1 cellular context compared by ENCODE assay signal in genomic region chr7:100673302-100673941, GRCh38.
TF ChIP-seq lines count a peak whose summit lies in the region.

Gene GNB2, plus strand, starts transcription at chr7:100673740. Its CDS starts 2,526 bp downstream, at chr7:100676266.

TF ChIP-seq in K562, 482 proteins besides CTCF, POLR2A, EP300 and RAD21 (continued from another document and continues in another):
- TF ChIP-seq HMGN3 (IDR thresholded peaks at IDR 0.05; ENCODE audit: borderline replicate concordance, extremely low read depth, insufficient read length, low read depth, low read length) (peak; percentile 73), CXXC5 (CRISPR knock-in tag; IDR thresholded peaks at IDR 0.05) (peak; percentile 99), SIN3A (IDR thresholded peaks at IDR 0.05; ENCODE audit: borderline replicate concordance in 2 of 2, control insufficient read depth in 1 of 2, low read depth in 2 of 2, low read length in 2 of 2) (peak; percentile 85; a peak in 2 of 4 replicates), TAF1 (IDR thresholded peaks at IDR 0.05; ENCODE audit: control insufficient read depth, extremely low read depth, insufficient read depth, low read length, severe bottlenecking) (peak; percentile 76), GATAD2B (IDR thresholded peaks at IDR 0.05; ENCODE audit: borderline replicate concordance) (no peak; the same call in none of the 2 replicates), CHD2 (IDR thresholded peaks at IDR 0.05; ENCODE audit: low read depth, low read length) (peak; percentile 92), ZKSCAN1 (IDR thresholded peaks at IDR 0.05; ENCODE audit: low read depth, low read length) (0 out of 2 replicates have a peak, but pooled peaks have one; percentile 49), SETDB1 (IDR thresholded peaks at IDR 0.05; ENCODE audit: low read length) (no peak), ZNF586 (CRISPR knock-in tag; conservative IDR thresholded peaks at IDR 0.05) (no peak), KDM4B (IDR thresholded peaks at IDR 0.05; ENCODE audit: borderline replicate concordance in 2 of 2, low read depth in 1 of 2) (peak in 1 of 2 experiments; percentile 91; a peak in 2 of 4 replicates), ELK1 (CRISPR knock-in tag; IDR thresholded peaks at IDR 0.05) (no peak), ZNF212 (CRISPR knock-in tag; IDR thresholded peaks at IDR 0.05) (no peak), ARID2 (IDR thresholded peaks at IDR 0.05) (no peak), ZC3H11A (IDR thresholded peaks at IDR 0.05; ENCODE audit: low read depth, low read length) (0 out of 2 replicates have a peak, but pooled peaks have one; percentile 55), ZBTB17 (CRISPR knock-in tag; IDR thresholded peaks at IDR 0.05) (0 out of 2 replicates have a peak, but pooled peaks have one; percentile 58), ZNF551 (CRISPR knock-in tag; IDR thresholded peaks at IDR 0.05) (no peak), NFE2L1 (tag; IDR thresholded peaks at IDR 0.05; ENCODE audit: borderline replicate concordance, low read depth) (no peak), TCFL5 (CRISPR knock-in tag; conservative IDR thresholded peaks at IDR 0.05) (no peak), MTA1 (IDR thresholded peaks at IDR 0.05; ENCODE audit: borderline replicate concordance) (peak; percentile 59; the same call in 1 of the 2 replicates), RBM39 (optimal IDR thresholded peaks at IDR 0.05; ENCODE audit: low read depth, low read length) (no peak), NFXL1 (CRISPR knock-in tag; IDR thresholded peaks at IDR 0.05) (no peak), FOXO4 (CRISPR knock-in tag; IDR thresholded peaks at IDR 0.05) (no peak), ZNF263 (CRISPR knock-in tag; IDR thresholded peaks at IDR 0.05; ENCODE audit: borderline replicate concordance) (peak; percentile 81; the same call in 1 of the 2 replicates), ZC3H8 (IDR thresholded peaks at IDR 0.05) (no peak), HNRNPUL1 (IDR thresholded peaks at IDR 0.05; ENCODE audit: low read length) (no peak), GABPB2 (CRISPR knock-in tag; conservative IDR thresholded peaks at IDR 0.05) (no peak), KLF6 (CRISPR knock-in tag; IDR thresholded peaks at IDR 0.05; ENCODE audit: borderline replicate concordance) (peak; percentile 73; the same call in 1 of the 2 replicates), ZSCAN32 (CRISPR knock-in tag; IDR thresholded peaks at IDR 0.05) (no peak), ZNF696 (CRISPR knock-in tag; conservative IDR thresholded peaks at IDR 0.05) (no peak), KLF1 (tag; IDR thresholded peaks at IDR 0.05) (peak; percentile 88), NR0B1 (IDR thresholded peaks at IDR 0.05; ENCODE audit: partially characterized antibody) (no peak), ARID1B (IDR thresholded peaks at IDR 0.05) (peak; percentile 63; the same call in 1 of the 2 replicates), ZNF707 (CRISPR knock-in tag; conservative IDR thresholded peaks at IDR 0.05) (0 out of 2 replicates have a peak, but pooled peaks have one; percentile 3), PHB (CRISPR knock-in tag; IDR thresholded peaks at IDR 0.05) (no peak; the same call in 1 of the 2 replicates), MBD2 (IDR thresholded peaks at IDR 0.05; ENCODE audit: borderline replicate concordance, low read depth) (peak; percentile 98), CBX2 (IDR thresholded peaks at IDR 0.05; ENCODE audit: insufficient read depth, low read length, poor library complexity, severe bottlenecking) (no peak), SMARCE1 (IDR thresholded peaks at IDR 0.05) (no peak), HDGF (IDR thresholded peaks at IDR 0.05) (no peak), C11orf30 (IDR thresholded peaks at IDR 0.05; ENCODE audit: low read depth) (no peak), ARNT (IDR thresholded peaks at IDR 0.05) (peak in 1 of 2 experiments; percentile 68; a peak in 1 of 4 replicates), CHD4 (IDR thresholded peaks at IDR 0.05; ENCODE audit: insufficient read depth, insufficient replicate concordance, low read depth, low read length, poor library complexity, severe bottlenecking) (no peak), ZNF253 (CRISPR knock-in tag; conservative IDR thresholded peaks at IDR 0.05) (no peak), FOXM1 (IDR thresholded peaks at IDR 0.05; ENCODE audit: low read depth) (no peak), FOXM1 (CRISPR knock-in tag; IDR thresholded peaks at IDR 0.05; ENCODE audit: low read depth) (no peak), NR1H2 (CRISPR knock-in tag; IDR thresholded peaks at IDR 0.05) (no peak), U2AF2 (optimal IDR thresholded peaks at IDR 0.05; ENCODE audit: low read depth, low read length) (no peak), ZBTB1 (CRISPR knock-in tag; IDR thresholded peaks at IDR 0.05; ENCODE audit: borderline replicate concordance, low read depth) (no peak), RNF219 (CRISPR knock-in tag; IDR thresholded peaks at IDR 0.05) (no peak), POLR2B (IDR thresholded peaks at IDR 0.05; ENCODE audit: low read depth, partially characterized antibody) (peak; percentile 41), STAT5B (CRISPR knock-in tag; IDR thresholded peaks at IDR 0.05) (no peak)
- TF ChIP-seq, protein P1, sequence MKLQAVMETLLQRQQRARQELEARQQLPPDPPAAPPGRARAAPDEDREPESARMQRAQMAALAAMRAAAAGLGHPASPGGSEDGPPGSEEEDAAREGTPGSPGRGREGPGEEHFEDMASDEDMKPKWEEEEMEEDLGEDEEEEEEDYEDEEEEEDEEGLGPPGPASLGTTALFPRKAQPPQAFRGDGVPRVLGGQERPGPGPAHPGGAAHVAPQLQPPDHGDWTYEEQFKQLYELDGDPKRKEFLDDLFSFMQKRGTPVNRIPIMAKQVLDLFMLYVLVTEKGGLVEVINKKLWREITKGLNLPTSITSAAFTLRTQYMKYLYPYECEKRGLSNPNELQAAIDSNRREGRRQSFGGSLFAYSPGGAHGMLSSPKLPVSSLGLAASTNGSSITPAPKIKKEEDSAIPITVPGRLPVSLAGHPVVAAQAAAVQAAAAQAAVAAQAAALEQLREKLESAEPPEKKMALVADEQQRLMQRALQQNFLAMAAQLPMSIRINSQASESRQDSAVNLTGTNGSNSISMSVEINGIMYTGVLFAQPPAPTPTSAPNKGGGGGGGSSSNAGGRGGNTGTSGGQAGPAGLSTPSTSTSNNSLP (IDR thresholded peaks at IDR 0.05; ENCODE audit: borderline replicate concordance, low read depth, low read length): no peak
- TF ChIP-seq, protein P2, sequence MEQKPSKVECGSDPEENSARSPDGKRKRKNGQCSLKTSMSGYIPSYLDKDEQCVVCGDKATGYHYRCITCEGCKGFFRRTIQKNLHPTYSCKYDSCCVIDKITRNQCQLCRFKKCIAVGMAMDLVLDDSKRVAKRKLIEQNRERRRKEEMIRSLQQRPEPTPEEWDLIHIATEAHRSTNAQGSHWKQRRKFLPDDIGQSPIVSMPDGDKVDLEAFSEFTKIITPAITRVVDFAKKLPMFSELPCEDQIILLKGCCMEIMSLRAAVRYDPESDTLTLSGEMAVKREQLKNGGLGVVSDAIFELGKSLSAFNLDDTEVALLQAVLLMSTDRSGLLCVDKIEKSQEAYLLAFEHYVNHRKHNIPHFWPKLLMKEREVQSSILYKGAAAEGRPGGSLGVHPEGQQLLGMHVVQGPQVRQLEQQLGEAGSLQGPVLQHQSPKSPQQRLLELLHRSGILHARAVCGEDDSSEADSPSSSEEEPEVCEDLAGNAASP (IDR thresholded peaks at IDR 0.05): no peak
- TF ChIP-seq, protein P3, sequence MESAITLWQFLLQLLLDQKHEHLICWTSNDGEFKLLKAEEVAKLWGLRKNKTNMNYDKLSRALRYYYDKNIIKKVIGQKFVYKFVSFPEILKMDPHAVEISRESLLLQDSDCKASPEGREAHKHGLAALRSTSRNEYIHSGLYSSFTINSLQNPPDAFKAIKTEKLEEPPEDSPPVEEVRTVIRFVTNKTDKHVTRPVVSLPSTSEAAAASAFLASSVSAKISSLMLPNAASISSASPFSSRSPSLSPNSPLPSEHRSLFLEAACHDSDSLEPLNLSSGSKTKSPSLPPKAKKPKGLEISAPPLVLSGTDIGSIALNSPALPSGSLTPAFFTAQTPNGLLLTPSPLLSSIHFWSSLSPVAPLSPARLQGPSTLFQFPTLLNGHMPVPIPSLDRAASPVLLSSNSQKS (CRISPR knock-in tag; IDR thresholded peaks at IDR 0.05): no peak
- TF ChIP-seq, protein P4, sequence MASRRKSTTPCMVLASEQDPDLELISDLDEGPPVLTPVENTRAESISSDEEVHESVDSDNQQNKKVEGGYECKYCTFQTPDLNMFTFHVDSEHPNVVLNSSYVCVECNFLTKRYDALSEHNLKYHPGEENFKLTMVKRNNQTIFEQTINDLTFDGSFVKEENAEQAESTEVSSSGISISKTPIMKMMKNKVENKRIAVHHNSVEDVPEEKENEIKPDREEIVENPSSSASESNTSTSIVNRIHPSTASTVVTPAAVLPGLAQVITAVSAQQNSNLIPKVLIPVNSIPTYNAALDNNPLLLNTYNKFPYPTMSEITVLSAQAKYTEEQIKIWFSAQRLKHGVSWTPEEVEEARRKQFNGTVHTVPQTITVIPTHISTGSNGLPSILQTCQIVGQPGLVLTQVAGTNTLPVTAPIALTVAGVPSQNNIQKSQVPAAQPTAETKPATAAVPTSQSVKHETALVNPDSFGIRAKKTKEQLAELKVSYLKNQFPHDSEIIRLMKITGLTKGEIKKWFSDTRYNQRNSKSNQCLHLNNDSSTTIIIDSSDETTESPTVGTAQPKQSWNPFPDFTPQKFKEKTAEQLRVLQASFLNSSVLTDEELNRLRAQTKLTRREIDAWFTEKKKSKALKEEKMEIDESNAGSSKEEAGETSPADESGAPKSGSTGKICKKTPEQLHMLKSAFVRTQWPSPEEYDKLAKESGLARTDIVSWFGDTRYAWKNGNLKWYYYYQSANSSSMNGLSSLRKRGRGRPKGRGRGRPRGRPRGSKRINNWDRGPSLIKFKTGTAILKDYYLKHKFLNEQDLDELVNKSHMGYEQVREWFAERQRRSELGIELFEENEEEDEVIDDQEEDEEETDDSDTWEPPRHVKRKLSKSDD (conservative IDR thresholded peaks at IDR 0.05; ENCODE audit: low read length): no peak
- TF ChIP-seq, protein P5, sequence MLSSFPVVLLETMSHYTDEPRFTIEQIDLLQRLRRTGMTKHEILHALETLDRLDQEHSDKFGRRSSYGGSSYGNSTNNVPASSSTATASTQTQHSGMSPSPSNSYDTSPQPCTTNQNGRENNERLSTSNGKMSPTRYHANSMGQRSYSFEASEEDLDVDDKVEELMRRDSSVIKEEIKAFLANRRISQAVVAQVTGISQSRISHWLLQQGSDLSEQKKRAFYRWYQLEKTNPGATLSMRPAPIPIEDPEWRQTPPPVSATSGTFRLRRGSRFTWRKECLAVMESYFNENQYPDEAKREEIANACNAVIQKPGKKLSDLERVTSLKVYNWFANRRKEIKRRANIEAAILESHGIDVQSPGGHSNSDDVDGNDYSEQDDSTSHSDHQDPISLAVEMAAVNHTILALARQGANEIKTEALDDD (IDR thresholded peaks at IDR 0.05): no peak
- TF ChIP-seq, protein P6, sequence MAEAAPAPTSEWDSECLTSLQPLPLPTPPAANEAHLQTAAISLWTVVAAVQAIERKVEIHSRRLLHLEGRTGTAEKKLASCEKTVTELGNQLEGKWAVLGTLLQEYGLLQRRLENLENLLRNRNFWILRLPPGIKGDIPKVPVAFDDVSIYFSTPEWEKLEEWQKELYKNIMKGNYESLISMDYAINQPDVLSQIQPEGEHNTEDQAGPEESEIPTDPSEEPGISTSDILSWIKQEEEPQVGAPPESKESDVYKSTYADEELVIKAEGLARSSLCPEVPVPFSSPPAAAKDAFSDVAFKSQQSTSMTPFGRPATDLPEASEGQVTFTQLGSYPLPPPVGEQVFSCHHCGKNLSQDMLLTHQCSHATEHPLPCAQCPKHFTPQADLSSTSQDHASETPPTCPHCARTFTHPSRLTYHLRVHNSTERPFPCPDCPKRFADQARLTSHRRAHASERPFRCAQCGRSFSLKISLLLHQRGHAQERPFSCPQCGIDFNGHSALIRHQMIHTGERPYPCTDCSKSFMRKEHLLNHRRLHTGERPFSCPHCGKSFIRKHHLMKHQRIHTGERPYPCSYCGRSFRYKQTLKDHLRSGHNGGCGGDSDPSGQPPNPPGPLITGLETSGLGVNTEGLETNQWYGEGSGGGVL (CRISPR knock-in tag; IDR thresholded peaks at IDR 0.05): no peak
